30 cellular contexts compared by ENCODE assay signal in genomic region chr5:102115736-102116135, GRCh38.
"Had no signal": no experiment of that assay in that cellular context is flagged by ENCODE, and none has a peak within 500 bp of the region (broad histone marks: within the 10 kb centered on the region; RNA-seq: fewer than 3 reads in every experiment).

No MANE protein-coding gene starts in this region.

- ATAC-seq: activated naive CD4-positive, alpha-beta T cell treated with anti-CD3 and anti-CD28 coated beads, Interleukin-2, amount 50 U/mL, for 72 hours; activated naive CD8-positive, alpha-beta T cell treated with anti-CD3 and anti-CD28 coated beads, Interleukin-2, amount 50 U/mL, for 24 hours; activated T-cell treated with anti-CD3 and anti-CD28 coated beads, Interleukin-2, amount 50 U/mL, for 4 hours; activated T-cell treated with anti-CD3 and anti-CD28 coated beads, Interleukin-2, amount 50 U/mL, for 72 hours; activated T-helper 17 cell treated with anti-CD3 and anti-CD28 coated beads, Interleukin-2, amount 50 U/mL, for 72 hours; body of pancreas had no signal

- H3K4me3 ChIP-seq: adrenal gland, ascending aorta, body of pancreas, breast epithelium, cardiac muscle cell had no signal

- H3K27ac ChIP-seq: adrenal gland, ascending aorta, body of pancreas, brain microvascular endothelial cell, breast epithelium, cardiac muscle cell had no signal

- H3K36me3 ChIP-seq: adrenal gland, ascending aorta, brain microvascular endothelial cell, breast epithelium, cardiac muscle cell had no signal

- DNase-seq: activated effector memory CD4-positive, alpha-beta T cell treated with anti-CD3 and anti-CD28 coated beads, Interleukin-2, amount 50 U/mL, for 16 hours; activated effector memory CD4-positive, alpha-beta T cell treated with Interleukin-2 at 50 U/mL for 16 hours; activated gamma-delta T cell; activated gamma-delta T cell treated with Interleukin-2 at 50 U/mL for 16 hours; activated naive CD4-positive, alpha-beta T cell; activated naive CD4-positive, alpha-beta T cell treated with anti-CD3 and anti-CD28 coated beads for 36 hours; activated naive CD4-positive, alpha-beta T cell treated with anti-CD3 and anti-CD28 coated beads, Interleukin-2, amount 10 ng/mL, durations not matched to agents 7 days and 5 days; activated naive CD4-positive, alpha-beta T cell treated with anti-CD3 and anti-CD28 coated beads, Interleukin-2, amount 50 U/mL, for 16 hours; activated naive CD4-positive, alpha-beta T cell treated with Interleukin-2 at 50 U/mL for 16 hours; activated naive CD8-positive, alpha-beta T cell treated with anti-CD3 and anti-CD28 coated beads for 36 hours; activated naive CD8-positive, alpha-beta T cell treated with anti-CD3 and anti-CD28 coated beads, Interleukin-2, amount 10 ng/mL, durations not matched to agents 7 days and 5 days; activated naive CD8-positive, alpha-beta T cell treated with anti-CD3 and anti-CD28 coated beads, Interleukin-2, amount 50 U/mL, for 24 hours; activated T-cell treated with anti-CD3 and anti-CD28 coated beads, Interleukin-2, amount 50 U/mL, for 4 hours; activated T-cell treated with anti-CD3 and anti-CD28 coated beads, Interleukin-2, amount 50 U/mL, for 48 hours; activated T-cell treated with anti-CD3 and anti-CD28 coated beads, Interleukin-2, amount 50 U/mL, for 72 hours; adrenal gland; amniotic stem cell; amygdala; anterior cingulate cortex; aorta; body of pancreas; brain microvascular endothelial cell; caudate nucleus; central memory CD4-positive, alpha-beta T cell; cerebellar nuclear complex had no signal

- H3K9me3 ChIP-seq: adrenal gland, ascending aorta, body of pancreas, breast epithelium had no signal

- H3K27me3 ChIP-seq: adrenal gland, ascending aorta, body of pancreas, brain microvascular endothelial cell, breast epithelium, cardiac muscle cell had no signal

- H3K4me1 ChIP-seq: adrenal gland, ascending aorta, body of pancreas, breast epithelium had no signal
